ENCODE assay signal across 9 cellular contexts in the genomic region with DNA sequence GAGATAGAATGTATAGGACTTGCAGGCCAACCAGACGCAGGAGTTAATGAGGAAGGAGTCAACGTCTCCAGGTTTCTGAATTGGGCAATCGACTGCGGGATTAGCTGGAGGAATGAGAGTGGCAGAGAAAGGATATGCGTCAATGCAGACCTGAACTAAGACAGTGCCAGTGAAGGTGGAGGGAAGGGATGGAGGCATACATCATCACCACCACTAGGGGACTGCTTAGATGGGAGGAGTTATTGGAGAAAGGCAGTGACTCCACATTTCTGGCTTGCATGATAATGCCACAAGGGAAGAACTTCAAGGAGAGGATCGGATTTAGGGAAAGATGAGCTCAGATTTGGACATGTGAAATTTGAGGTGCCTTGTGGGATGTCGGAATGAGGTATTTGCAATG. TPM values are rescaled to one million over a fixed set of nuclear protein-coding genes. Genes with fewer than 3 reads are reported as not detected.
DNase-seq lines count a peak whose midpoint lies in the region; ATAC-seq, FAIRE-seq and TF ChIP-seq lines count a peak whose summit lies in the region.
"Had no signal": no experiment of that assay in that cellular context is flagged by ENCODE, and none has a peak within 500 bp of the region (broad histone marks: within the 10 kb centered on the region; RNA-seq: fewer than 3 reads in every experiment).

No MANE protein-coding gene starts in this region.

- ATAC-seq in HG03521 (IDR thresholded peaks at IDR 0.05; ENCODE audit: unreplicated experiment) (peak; percentile 55), GM18520 (IDR thresholded peaks at IDR 0.05; ENCODE audit: unreplicated experiment) (no peak)

- peak; percentile 20 for FAIRE-seq in urothelium cell line (lab: Jason Lieb, UNC)
- FAIRE-seq: colon had no signal

- peak; percentile 69 for DNase-seq in A172 (ENCODE audit: low spot score)
- peak; percentile 88 to 95 for DNase-seq in SJCRH30
- DNase-seq in glomerular visceral epithelial cell (ENCODE audit: extremely low spot score), result peak; percentile 42
- DNase-seq in urothelium cell line (ENCODE audit: low spot score), result peak; percentile 57
- DNase-seq in activated naive CD4-positive, alpha-beta T cell treated with Interleukin-2 at 50 U/mL for 16 hours, result no peak

- peaks cover 75% of the 10 kb centered on the region for H3K36me3 ChIP-seq in SJCRH30

- H3K27me3 ChIP-seq in SJCRH30, result no peaks in the 10 kb centered on the region

- peaks cover 78% of the 10 kb centered on the region for H3K4me1 ChIP-seq in SJCRH30

- H3K4me3 ChIP-seq in SJCRH30, result no peak overlapping the region

- peak; percentile 84 for TF ChIP-seq CTCF in GM12873 (IDR thresholded peaks at IDR 0.05; ENCODE audit: insufficient read depth, low read depth, low read length, missing control alignments)

- peak overlapping the region; percentile 97 for H3K27ac ChIP-seq in SJCRH30

- no peaks in the 10 kb centered on the region for H3K9me3 ChIP-seq in SJCRH30 (replicated peaks)

RNA-seq across cellular contexts. Expression of gene VASH2, which starts 17.4 kb away (rescaled TPM):
- total RNA-seq in A172 (2014; rRNA removed; shearing (Covaris generic)), result 1.9 and 2.9 TPM in 2 replicates
- 129 and 153 TPM in 2 replicates for total RNA-seq in SJCRH30 (2014; rRNA removed; shearing (Covaris generic))

RNA-seq across cellular contexts. Expression of gene ANGEL2, which starts 47.9 kb away (rescaled TPM):
- 71.1 and 83.0 TPM in 2 replicates for total RNA-seq in A172 (2014; rRNA removed; shearing (Covaris generic))
- total RNA-seq in SJCRH30 (2014; rRNA removed; shearing (Covaris generic)), result 59.9 and 70.7 TPM in 2 replicates

Comparison
In these comparisons a context has a peak if more than half of its experiments do, and no peak if none do; other contexts are left out.
1. RNA of gene VASH2, which starts 17.4 kb away (total RNA-seq): 129 to 153 TPM in SJCRH30; 1.9 to 2.9 TPM in A172; every median in the first group is over 10 times any median in the second.